11 cellular contexts compared by ENCODE assay signal in genomic region chr7:142440219-142441073, GRCh38.
A peak's percentile ranks its signal among the peaks of the same experiment; 100 is the strongest.
DNase-seq lines count a peak whose midpoint lies in the region; ATAC-seq, FAIRE-seq and TF ChIP-seq lines count a peak whose summit lies in the region.
"Had no signal": no experiment of that assay in that cellular context is flagged by ENCODE, and none has a peak within 500 bp of the region (broad histone marks: within the 10 kb centered on the region; RNA-seq: fewer than 3 reads in every experiment).

No MANE protein-coding gene starts in this region.

- no peaks in the 10 kb centered on the region for H3K9me3 ChIP-seq in A549
- no peaks in the 10 kb centered on the region for H3K9me3 ChIP-seq in SJCRH30 (replicated peaks)
- no peaks in the 10 kb centered on the region for H3K9me3 ChIP-seq in stomach

- POLR2A ChIA-PET in A549 (lab: Yijun Ruan, JAX) = no interaction called here

- no peak for TF ChIP-seq POLR2A in A549 (IDR thresholded peaks at IDR 0.05; ENCODE audit: low read length)
- no peak for TF ChIP-seq POLR2A in stomach (IDR thresholded peaks at IDR 0.05)

- intact Hi-C loops in stomach (cut with DNase I; ENCODE audit: low total_unique reads) = no loop called here

- DNase-seq in A549 (ENCODE audit: low read depth in 1 of 2, low spot score in 1 of 2) = peak in 1 of 2 experiments; percentile 12
- DNase-seq in GM04504 (ENCODE audit: low read depth) = peak; percentile 51
- DNase-seq in SJCRH30 = peak; percentile 27 to 46
- peak; percentile 77 for DNase-seq in fibroblast of mammary gland (ENCODE audit: low read depth)
- no peak for DNase-seq in stomach
- DNase-seq in effector CD8-positive, alpha-beta T cell (lab: John Stamatoyannopoulos, UW) = no peak
- DNase-seq: activated CD4-positive, alpha-beta T cell treated with anti-CD3 and anti-CD28 coated beads, Interleukin-2, amount 50 U/mL, for 48 hours; COR-L47; left cardiac atrium had no signal

- ATAC-seq in A549 (peak; percentile 26 to 58; a peak in 4 of 6 replicates), GM18873 (IDR thresholded peaks at IDR 0.05; ENCODE audit: low FRiP score, unreplicated experiment) (no peak)
- ATAC-seq in activated CD4-positive, CD25-positive, alpha-beta regulatory T cell treated with anti-CD3 and anti-CD28 coated beads, Interleukin-2, amount 50 U/mL, for 24 hours = no peak

- H3K4me2 ChIP-seq in A549 = peak overlapping the region; percentile 32

- TF ChIP-seq EP300 in A549 (IDR thresholded peaks at IDR 0.05) (no peak), stomach (IDR thresholded peaks at IDR 0.05) (no peak)

- 61% methylated on average over 8 of the region's 8 CpGs for WGBS in A549 (ENCODE audit: missing lambda C conversion rate)
- WGBS in stomach, 5 donors = 71 to 82% (median 77%) methylated on average over 8 of the region's 8 CpGs

- H3K27me3 ChIP-seq in SJCRH30 (no peaks in the 10 kb centered on the region), stomach (peaks cover 0 to 5% (median 0%) of the 10 kb centered on the region in 3 donors)

- peak; percentile 32 for FAIRE-seq in A549 (lab: Jason Lieb, UNC)

- no peak overlapping the region for H3K4me3 ChIP-seq in A549
- no peak overlapping the region for H3K4me3 ChIP-seq in SJCRH30
- no peak overlapping the region for H3K4me3 ChIP-seq in fibroblast of mammary gland (ENCODE audit: control insufficient read depth, low read depth, low read length)
- H3K4me3 ChIP-seq in stomach = no peak overlapping the region

- no peak for TF ChIP-seq RAD21 in A549 (conservative IDR thresholded peaks at IDR 0.05 in 1 of 2, IDR thresholded peaks at IDR 0.05 in 1 of 2)

- H3K27ac ChIP-seq in A549 = no peak overlapping the region
- 0 out of 2 replicates have a peak overlapping the region, but pooled peaks have one; percentile 2 for H3K27ac ChIP-seq in SJCRH30
- no peak overlapping the region for H3K27ac ChIP-seq in stomach

- peaks cover 10% of the 10 kb centered on the region; the same call in 2 of the 3 replicates for H3K4me1 ChIP-seq in A549
- H3K4me1 ChIP-seq in SJCRH30 = peaks cover 19% of the 10 kb centered on the region
- H3K4me1 ChIP-seq in stomach = peaks cover 0 to 12% (median 0%) of the 10 kb centered on the region in 4 donors

- H3K36me3 ChIP-seq in SJCRH30 (no peaks in the 10 kb centered on the region), stomach (no peaks in the 10 kb centered on the region)

- CTCF ChIA-PET in A549 (lab: Yijun Ruan, JAX) = interaction anchor here (0.5 to 1.5 kb wide), 3 partner anchors 18 to 253 kb away, joined by 3 to 5 read pairs (median 4); no protein-coding TSS in a partner anchor

- TF ChIP-seq CTCF in A549 (IDR thresholded peaks at IDR 0.05) (no peak), fibroblast of mammary gland (conservative IDR thresholded peaks at IDR 0.05; ENCODE audit: control insufficient read depth, insufficient read depth, low read depth, low read length) (no peak), stomach (IDR thresholded peaks at IDR 0.05) (no peak)

TF ChIP-seq in A549, 52 proteins besides CTCF, POLR2A, EP300 and RAD21:
- TF ChIP-seq JUNB (IDR thresholded peaks at IDR 0.05) (0 out of 2 replicates have a peak, but pooled peaks have one; percentile 22), HOXB13 (CRISPR knock-in tag; IDR thresholded peaks at IDR 0.05; ENCODE audit: low read depth) (no peak), NFE2L2 (conservative IDR thresholded peaks at IDR 0.05; ENCODE audit: low read length) (no peak), ZNF302 (CRISPR knock-in tag; IDR thresholded peaks at IDR 0.05) (no peak), MAX (IDR thresholded peaks at IDR 0.05) (no peak), CEBPB (IDR thresholded peaks at IDR 0.05) (no peak), FOSL2 (IDR thresholded peaks at IDR 0.05) (no peak), FOSL2 (CRISPR knock-in tag; IDR thresholded peaks at IDR 0.05) (peak; percentile 28; the same call in 1 of the 2 replicates)
- TF ChIP-seq, protein P1, sequence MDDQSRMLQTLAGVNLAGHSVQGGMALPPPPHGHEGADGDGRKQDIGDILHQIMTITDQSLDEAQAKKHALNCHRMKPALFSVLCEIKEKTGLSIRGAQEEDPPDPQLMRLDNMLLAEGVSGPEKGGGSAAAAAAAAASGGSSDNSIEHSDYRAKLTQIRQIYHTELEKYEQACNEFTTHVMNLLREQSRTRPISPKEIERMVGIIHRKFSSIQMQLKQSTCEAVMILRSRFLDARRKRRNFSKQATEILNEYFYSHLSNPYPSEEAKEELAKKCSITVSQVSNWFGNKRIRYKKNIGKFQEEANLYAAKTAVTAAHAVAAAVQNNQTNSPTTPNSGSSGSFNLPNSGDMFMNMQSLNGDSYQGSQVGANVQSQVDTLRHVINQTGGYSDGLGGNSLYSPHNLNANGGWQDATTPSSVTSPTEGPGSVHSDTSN (IDR thresholded peaks at IDR 0.05) = no peak

Comparison
In these comparisons a context has a peak if more than half of its experiments do, and no peak if none do; other contexts are left out.
1. ATAC-seq: peak in A549 (2 of 2); none in GM18873 (single experiment) and activated CD4-positive, CD25-positive, alpha-beta regulatory T cell treated with anti-CD3 and anti-CD28 coated beads, Interleukin-2, amount 50 U/mL, for 24 hours (0 of 2).
2. DNase-seq: peak in GM04504 (single experiment), SJCRH30 (2 of 2) and fibroblast of mammary gland (single experiment); none in stomach (single experiment) and effector CD8-positive, alpha-beta T cell (single experiment).